ENCODE assay signal across 25 cellular contexts in the genomic region with DNA sequence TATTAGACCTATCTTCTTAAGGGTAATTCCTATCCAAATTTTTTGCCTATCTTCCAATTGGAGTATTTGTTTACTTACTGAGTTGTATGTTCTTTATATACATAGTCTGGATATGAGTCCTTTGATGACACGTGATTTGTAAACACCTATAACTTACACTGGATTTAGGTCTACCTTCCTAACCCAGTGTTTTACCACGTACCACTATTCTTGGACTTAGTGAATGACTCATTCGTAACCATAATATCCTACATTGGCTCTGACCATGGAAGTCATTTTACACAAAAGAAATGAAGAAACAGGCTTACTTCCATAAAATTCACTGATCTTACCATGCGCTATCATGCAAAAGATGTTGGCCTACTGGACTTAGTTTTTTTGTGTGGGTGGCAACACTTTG. TPM values are rescaled to one million over a fixed set of nuclear protein-coding genes. Genes with fewer than 3 reads are reported as not detected.
DNase-seq lines count a peak whose midpoint lies in the region; ATAC-seq, FAIRE-seq and TF ChIP-seq lines count a peak whose summit lies in the region.
"Had no signal": no experiment of that assay in that cellular context is flagged by ENCODE, and none has a peak within 500 bp of the region (broad histone marks: within the 10 kb centered on the region; RNA-seq: fewer than 3 reads in every experiment).

No MANE protein-coding gene starts in this region.

- no peak overlapping the region for H2AFZ ChIP-seq in GM23248
- H2AFZ ChIP-seq in K562 (ENCODE audit: low read depth, low read length) = no peak overlapping the region
- no peak overlapping the region for H2AFZ ChIP-seq in mesenchymal stem cell (ENCODE audit: low read depth, low read length)
- H2AFZ ChIP-seq: PC-9 had no signal

- no peak overlapping the region for H2BK12ac ChIP-seq in mesenchymal stem cell (ENCODE audit: low read length in 2 of 2)

- TF ChIP-seq POLR2A in K562 (conservative IDR thresholded peaks at IDR 0.05) (no peak), ovary (IDR thresholded peaks at IDR 0.05) (no peak)

- H4K91ac ChIP-seq in mesenchymal stem cell (ENCODE audit: low read length) = no peak overlapping the region

- no peak for TF ChIP-seq CTCF in K562 (IDR thresholded peaks at IDR 0.05 in 2 of 3, conservative IDR thresholded peaks at IDR 0.05 in 1 of 3; ENCODE audit: insufficient read depth in 2 of 3, low read depth in 1 of 3, low read length in 3 of 3)
- no peak for TF ChIP-seq CTCF in ovary (IDR thresholded peaks at IDR 0.05)

- no peaks in the 10 kb centered on the region for H3K4me1 ChIP-seq in GM23248 (ENCODE audit: insufficient read depth)
- peaks cover 3 to 17% of the 10 kb centered on the region in 2 experiments; a peak in 4 of 5 replicates for H3K4me1 ChIP-seq in K562 (replicated peaks in 1 of 2; ENCODE audit: control insufficient read depth in 2 of 2, insufficient read depth in 2 of 2, low read length in 2 of 2)
- H3K4me1 ChIP-seq in mesenchymal stem cell (ENCODE audit: control insufficient read depth, insufficient read depth, low read depth, low read length) = no peaks in the 10 kb centered on the region
- no peaks in the 10 kb centered on the region for H3K4me1 ChIP-seq in ovary (ENCODE audit: insufficient read depth)

- H4K20me1 ChIP-seq in GM23248 (ENCODE audit: insufficient read depth) (no peaks in the 10 kb centered on the region), K562 (replicated peaks; ENCODE audit: control insufficient read depth, insufficient read depth, low read length) (no peaks in the 10 kb centered on the region)

- no peak overlapping the region for H2BK5ac ChIP-seq in mesenchymal stem cell (ENCODE audit: low read depth, low read length, poor library complexity, severe bottlenecking)

- H3K4me3 Mint-ChIP-seq in naive thymus-derived CD8-positive, alpha-beta T cell = no peak overlapping the region
- H3K4me3 Mint-ChIP-seq: CD8-positive, alpha-beta T cell had no signal

- H3K9me1 ChIP-seq in K562 (ENCODE audit: control insufficient read depth, insufficient read depth, low read length) = no peaks in the 10 kb centered on the region

- peaks cover 8 to 48% (median 20%) of the 10 kb centered on the region in 3 donors for H3K36me3 Mint-ChIP-seq in naive thymus-derived CD8-positive, alpha-beta T cell

- peak; percentile 52 for FAIRE-seq in K562 (lab: Jason Lieb, UNC)
- FAIRE-seq: G401.6, HepG2 had no signal

- no peaks in the 10 kb centered on the region for H3K9me3 Mint-ChIP-seq in naive thymus-derived CD8-positive, alpha-beta T cell
- H3K9me3 Mint-ChIP-seq: CD8-positive, alpha-beta T cell had no signal

- POLR2A ChIA-PET in K562 (lab: Yijun Ruan, JAX) = interaction anchor here (1.3 kb wide), 1 partner anchor 23 kb away, joined by 4 read pairs; no protein-coding TSS in a partner anchor
- POLR2A ChIA-PET in naive thymus-derived CD8-positive, alpha-beta T cell (lab: Charles Lee) = no interaction called here

- no peak overlapping the region for H3K23ac ChIP-seq in mesenchymal stem cell (ENCODE audit: low read length in 2 of 2)

- no peaks in the 10 kb centered on the region for H3K27me3 Mint-ChIP-seq in naive thymus-derived CD8-positive, alpha-beta T cell

- ATAC-seq in K562 (no peak), GM18868 (IDR thresholded peaks at IDR 0.05; ENCODE audit: unreplicated experiment) (no peak)
- no peak for ATAC-seq in naive thymus-derived CD8-positive, alpha-beta T cell
- ATAC-seq: CD8-positive, alpha-beta T cell; HepG2; SK-N-SH treated with all-trans-retinoic acid at 6 μM for 48 hours had no signal

- H2AK5ac ChIP-seq in mesenchymal stem cell (ENCODE audit: low read length, severe bottlenecking) = no peak overlapping the region

- no TSS peak for BruUV-seq in K562 (replicated peaks; lab: Mats Ljungman, UMichigan)

- 93% methylated on average over 4 of the region's 4 CpGs for WGBS in GM23248 (ENCODE audit: low coverage in 1 of 2, low lambda C conversion rate in 2 of 2, missing lambda C conversion rate in 2 of 2), 2 experiments
- 75% methylated on average over 4 of the region's 4 CpGs for WGBS in K562 (ENCODE audit: insufficient coverage, low coverage, missing lambda C conversion rate)
- 85% methylated on average over 3 of the region's 4 CpGs for WGBS in mesenchymal stem cell
- 95 to 97% (median 95%) methylated on average over 4 of the region's 4 CpGs for WGBS in ovary, 3 donors

- H3K27ac Mint-ChIP-seq in naive thymus-derived CD8-positive, alpha-beta T cell = peak overlapping the region in 1 of 10 donors; percentile 46

- H3K4me1 Mint-ChIP-seq in naive thymus-derived CD8-positive, alpha-beta T cell = peaks cover 0 to 2% (median 0%) of the 10 kb centered on the region in 4 donors

- no peak overlapping the region for H3K14ac ChIP-seq in mesenchymal stem cell (ENCODE audit: low read length in 2 of 2)

- no peak overlapping the region for H4K8ac ChIP-seq in mesenchymal stem cell (ENCODE audit: low read length)

- intact Hi-C loops in K562 (cut with micrococcal nuclease) = loop anchor here (2.0 kb wide), 1 partner anchor 52 kb away; the partner anchor contains the start of gene USP33
- intact Hi-C loops in ovary (cut with DNase I) = no loop called here

- H3K79me1 ChIP-seq in mesenchymal stem cell (replicated peaks; ENCODE audit: low read length, poor library complexity, severe bottlenecking) = peaks cover 3% of the 10 kb centered on the region

- no peak overlapping the region for H3K18ac ChIP-seq in mesenchymal stem cell (ENCODE audit: low read depth in 1 of 2, low read length in 2 of 2)

- no peak overlapping the region for H2BK15ac ChIP-seq in mesenchymal stem cell (ENCODE audit: low read depth, poor library complexity, severe bottlenecking)

- H3K9me2 ChIP-seq in GM23248 (ENCODE audit: insufficient read depth) = no peaks in the 10 kb centered on the region

- peaks cover 41% of the 10 kb centered on the region for H3K36me3 ChIP-seq in GM23248 (ENCODE audit: low read depth)
- H3K36me3 ChIP-seq in K562 (ENCODE audit: control insufficient read depth, insufficient read depth, low read length) = peaks cover 46% of the 10 kb centered on the region
- H3K36me3 ChIP-seq in mesenchymal stem cell (ENCODE audit: control insufficient read depth in 1 of 2, insufficient read depth in 2 of 2, low read depth in 1 of 2, low read length in 2 of 2) = peaks cover 8 to 65% of the 10 kb centered on the region in 2 experiments
- no peaks in the 10 kb centered on the region for H3K36me3 ChIP-seq in ovary

- in situ Hi-C loops in GM23248 (cut with MboI) (no loop called here), K562 (cut with MboI) (loop anchor here (10.0 kb wide), 1 partner anchor 198 kb away; no protein-coding TSS in a partner anchor)

- TF ChIP-seq RAD21 in K562 (CRISPR knock-in tag; conservative IDR thresholded peaks at IDR 0.05 in 1 of 2, IDR thresholded peaks at IDR 0.05 in 1 of 2) = no peak

- H2BK120ac ChIP-seq in mesenchymal stem cell (ENCODE audit: low read depth, low read length) = no peak overlapping the region

- H3K9me3 ChIP-seq in GM23248 (ENCODE audit: low read depth) (no peaks in the 10 kb centered on the region), K562 (replicated peaks; ENCODE audit: control insufficient read depth, insufficient read depth, low read depth, low read length) (no peaks in the 10 kb centered on the region), mesenchymal stem cell (ENCODE audit: control insufficient read depth, low read length) (no peaks in the 10 kb centered on the region), ovary (no peaks in the 10 kb centered on the region)
- H3K9me3 ChIP-seq: BLaER1 treated with 17β-estradiol and CSF1 and Interleukin-3, amounts not matched to agents 10 nM and 100 nM had no signal

- H3K9ac ChIP-seq in GM23248 (no peak overlapping the region), K562 (ENCODE audit: insufficient read depth in 1 of 2, low read depth in 2 of 2, low read length in 2 of 2) (no peak overlapping the region), mesenchymal stem cell (ENCODE audit: low read length) (no peak overlapping the region)
- H3K9ac ChIP-seq: BLaER1 treated with 17β-estradiol and CSF1 and Interleukin-3, amounts not matched to agents 10 nM and 100 nM; KMS-11 had no signal

- no peak overlapping the region for H3K4me3 ChIP-seq in GM23248
- no peak overlapping the region for H3K4me3 ChIP-seq in K562
- H3K4me3 ChIP-seq in mesenchymal stem cell (ENCODE audit: insufficient read depth in 1 of 2, low read depth in 1 of 2, low read length in 2 of 2) = no peak overlapping the region
- no peak overlapping the region for H3K4me3 ChIP-seq in ovary
- H3K4me3 ChIP-seq: BLaER1 treated with 17β-estradiol and CSF1 and Interleukin-3, amounts not matched to agents 10 nM and 100 nM; PC-9 had no signal

- no peak overlapping the region for H3K4me2 ChIP-seq in GM23248 (ENCODE audit: unreplicated experiment)
- H3K4me2 ChIP-seq in K562 (ENCODE audit: insufficient read depth, low read length) = no peak overlapping the region
- H3K4me2 ChIP-seq in mesenchymal stem cell (ENCODE audit: low read length, poor library complexity, severe bottlenecking) = no peak overlapping the region
- H3K4me2 ChIP-seq: BLaER1 treated with 17β-estradiol and CSF1 and Interleukin-3, amounts not matched to agents 10 nM and 100 nM; KMS-11; PC-9 had no signal

- no peaks in the 10 kb centered on the region for H3F3A ChIP-seq in GM23248 (ENCODE audit: insufficient read depth)

- H3K27ac ChIP-seq in GM23248 (no peak overlapping the region), K562 (ENCODE audit: extremely low read depth, low read depth, low read length) (no peak overlapping the region; the same call in 2 of the 3 replicates), mesenchymal stem cell (ENCODE audit: low read length, poor library complexity, severe bottlenecking) (no peak overlapping the region), ovary (no peak overlapping the region)
- H3K27ac ChIP-seq: BLaER1 treated with 17β-estradiol and CSF1 and Interleukin-3, amounts not matched to agents 10 nM and 100 nM; KMS-11; PC-9; RWPE1 had no signal

- TF ChIP-seq EP300 in K562 (IDR thresholded peaks at IDR 0.05; ENCODE audit: low read length) (no peak), ovary (IDR thresholded peaks at IDR 0.05) (no peak)

- DNase-seq in GM23248 (peak; percentile 7), M059J (ENCODE audit: low read depth) (peak; percentile 42), K562 (ENCODE audit: extremely low read depth in 1 of 4, low spot score in 3 of 4) (no peak), mesenchymal stem cell (peak; percentile 20), NCI-H82 treated with DMSO at 0.1 percent for 48 hours (lab: John Stamatoyannopoulos, UW; ENCODE audit: unreplicated experiment) (no peak), ovary (no peak)
- no peak for DNase-seq in naive thymus-derived CD8-positive, alpha-beta T cell
- DNase-seq: Calu3; CD8-positive, alpha-beta T cell; DMS79; GOT3; MM.1S; NCI-H1694 treated with DMSO at 0.1 percent for 48 hours; NCI-H2107; NCI-H345; NCI-H524 treated with DMSO at 0.1 percent for 48 hours; PC-9; SIG-M5 had no signal

- no peak overlapping the region for H3K4ac ChIP-seq in mesenchymal stem cell (ENCODE audit: low read depth in 1 of 2, low read length in 2 of 2)

- H3K27me3 ChIP-seq in GM23248 (replicated peaks; ENCODE audit: insufficient read depth) (no peaks in the 10 kb centered on the region), K562 (ENCODE audit: control insufficient read depth in 2 of 2, insufficient read depth in 2 of 2, low read length in 2 of 2) (no peaks in the 10 kb centered on the region), mesenchymal stem cell (ENCODE audit: control insufficient read depth in 1 of 2, insufficient read depth in 1 of 2, low read length in 2 of 2) (no peaks in the 10 kb centered on the region), ovary (no peaks in the 10 kb centered on the region)
- H3K27me3 ChIP-seq: BLaER1 treated with 17β-estradiol and CSF1 and Interleukin-3, amounts not matched to agents 10 nM and 100 nM had no signal

- CTCF ChIA-PET in K562 (lab: Yijun Ruan, JAX; ENCODE audit: low intra/inter-chr PET ratio) = no interaction called here

- H3K79me2 ChIP-seq in GM23248 (ENCODE audit: insufficient read depth) (no peaks in the 10 kb centered on the region), K562 (ENCODE audit: control insufficient read depth, insufficient read depth, low read length) (no peaks in the 10 kb centered on the region)

RNA-seq across cellular contexts. Expression of gene ZZZ3, which starts 23.9 kb away (rescaled TPM):
- total RNA-seq in GM23248 (2014; rRNA removed; shearing (Covaris generic)) = 72.6 and 117 TPM in 2 replicates
- polyA plus RNA-seq in GM23248 (2016; fragmentation: Nextera tagmentation; extraction: Ambion mirVana) (42.4 and 43.8 TPM in 2 replicates), K562 (2011; rRNA removed) (27.1 and 36.7 TPM in 2 replicates), K562 (2014; fragmentation: Illumina TruSeq; extraction: Trizol) (30.6 and 32.8 TPM in 2 replicates), K562 (2014; fragmentation: Nextera tagmentation; extraction: Ambion mirVana) (10 to 100 TPM; 13.9 to 18.5 TPM), K562 (2014; rRNA removed) (28.7 and 37.2 TPM in 2 replicates), ovary (10 to 100 TPM; 16.6 to 21.7 TPM)
- total RNA-seq in M059J (2014; rRNA removed; shearing (Covaris generic)) = 71.4 and 105 TPM in 2 replicates
- total RNA-seq in K562 (2011; cell fraction: chromatin; rRNA removed; ENCODE audit: low replicate concordance) = 56.5 and 166 TPM in 2 replicates
- total RNA-seq in K562 (2011; cell fraction: nucleolus; rRNA removed) = 27.3 and 49.2 TPM in 2 replicates
- total RNA-seq in K562 (2011; cell fraction: nucleoplasm; rRNA removed) = 115 and 192 TPM in 2 replicates
- total RNA-seq in K562 (2014; rRNA removed) (59.3 and 64.0 TPM in 2 replicates), K562 (2014; rRNA removed; fragmentation: Illumina TruSeq; extraction: Trizol) (60.0 and 63.2 TPM in 2 replicates), K562 (2015; rRNA removed; fragmentation: Illumina TruSeq; extraction: Trizol) (59.5 and 62.7 TPM in 2 replicates), K562 (2021) (42.5 and 43.9 TPM in 2 replicates), ovary (10 to 100 TPM; 46.6 to 65.4 (median 55.4) TPM)
- polyA plus RNA-seq in K562 (2011; cell fraction: cytosol; rRNA removed) = 10.5 and 19.1 TPM in 2 replicates
- polyA plus RNA-seq in K562 (2011; cell fraction: nucleus; rRNA removed) = 23.6 and 25.9 TPM in 2 replicates
- polyA plus RNA-seq in K562 (2012) = 21.0 and 24.2 TPM in 2 replicates
- 79.6 and 85.2 TPM in 2 replicates for polyA minus RNA-seq in K562 (2011; rRNA and poly(A)+ RNA removed)
- 29.5 and 30.7 TPM in 2 replicates for polyA minus RNA-seq in K562 (2011; cell fraction: cytosol; rRNA and poly(A)+ RNA removed)
- 56.1 and 75.1 TPM in 2 replicates for polyA minus RNA-seq in K562 (2011; cell fraction: nucleus; rRNA and poly(A)+ RNA removed)
- polyA plus RNA-seq in mesenchymal stem cell (2013, experiment 1 of 2) = 23.9 TPM
- 24.7 TPM for polyA plus RNA-seq in mesenchymal stem cell (2013, experiment 2 of 2)
- total RNA-seq in naive thymus-derived CD8-positive, alpha-beta T cell = 10 to 100 TPM; 73.2 to 73.5 TPM
- polyA plus RNA-seq in naive thymus-derived CD8-positive, alpha-beta T cell = 10 to 100 TPM; 35.6 to 45.1 (median 36.5) TPM

RNA-seq across cellular contexts. Expression of gene USP33, which starts 53.3 kb away (rescaled TPM):
- 77.6 and 80.7 TPM in 2 replicates for total RNA-seq in GM23248 (2014; rRNA removed; shearing (Covaris generic))
- polyA plus RNA-seq in GM23248 (2016; fragmentation: Nextera tagmentation; extraction: Ambion mirVana) (50.7 and 54.2 TPM in 2 replicates), K562 (2011; rRNA removed) (63.8 and 83.5 TPM in 2 replicates), K562 (2014; fragmentation: Illumina TruSeq; extraction: Trizol) (45.6 and 46.7 TPM in 2 replicates), K562 (2014; fragmentation: Nextera tagmentation; extraction: Ambion mirVana) (10 to 100 TPM; 22.4 to 24.1 TPM), K562 (2014; rRNA removed) (41.2 and 44.8 TPM in 2 replicates), ovary (10 to 100 TPM; 24.0 to 47.2 TPM)
- total RNA-seq in M059J (2014; rRNA removed; shearing (Covaris generic)) = 60.6 and 85.9 TPM in 2 replicates
- 77.4 and 279 TPM in 2 replicates for total RNA-seq in K562 (2011; cell fraction: chromatin; rRNA removed; ENCODE audit: low replicate concordance)
- total RNA-seq in K562 (2011; cell fraction: nucleolus; rRNA removed) = 27.5 and 41.8 TPM in 2 replicates
- 90.8 and 112 TPM in 2 replicates for total RNA-seq in K562 (2011; cell fraction: nucleoplasm; rRNA removed)
- total RNA-seq in K562 (2014; rRNA removed) (41.6 and 44.7 TPM in 2 replicates), K562 (2014; rRNA removed; fragmentation: Illumina TruSeq; extraction: Trizol) (80.7 and 88.8 TPM in 2 replicates), K562 (2015; rRNA removed; fragmentation: Illumina TruSeq; extraction: Trizol) (68.8 and 71.1 TPM in 2 replicates), K562 (2021) (42.2 and 43.3 TPM in 2 replicates), ovary (10 to 100 TPM; 46.7 to 63.2 (median 54.2) TPM)
- polyA plus RNA-seq in K562 (2011; cell fraction: cytosol; rRNA removed) = 14.3 and 25.7 TPM in 2 replicates
- polyA plus RNA-seq in K562 (2011; cell fraction: nucleus; rRNA removed) = 49.7 and 68.5 TPM in 2 replicates
- polyA plus RNA-seq in K562 (2012) = 29.8 and 37.6 TPM in 2 replicates
- 78.7 and 92.4 TPM in 2 replicates for polyA minus RNA-seq in K562 (2011; rRNA and poly(A)+ RNA removed)
- 24.8 and 31.0 TPM in 2 replicates for polyA minus RNA-seq in K562 (2011; cell fraction: cytosol; rRNA and poly(A)+ RNA removed)
- 48.2 and 92.5 TPM in 2 replicates for polyA minus RNA-seq in K562 (2011; cell fraction: nucleus; rRNA and poly(A)+ RNA removed)
- 35.1 TPM for polyA plus RNA-seq in mesenchymal stem cell (2013, experiment 1 of 2)
- 36.3 TPM for polyA plus RNA-seq in mesenchymal stem cell (2013, experiment 2 of 2)
- 100 to 1,000 TPM; 103 to 104 TPM for total RNA-seq in naive thymus-derived CD8-positive, alpha-beta T cell
- 10 to 100 TPM; 35.3 to 37.6 (median 35.8) TPM for polyA plus RNA-seq in naive thymus-derived CD8-positive, alpha-beta T cell

Comparison
In these comparisons a context has a peak if more than half of its experiments do, and no peak if none do; other contexts are left out.
1. DNase-seq: peak in GM23248 (single experiment), M059J (single experiment) and mesenchymal stem cell (single experiment); none in K562 (0 of 4), NCI-H82 treated with DMSO at 0.1 percent for 48 hours (single experiment), naive thymus-derived CD8-positive, alpha-beta T cell (0 of 10) and ovary (0 of 5).